8 cellular contexts compared by ENCODE assay signal in genomic region chr10:112985701-112986510, GRCh38. TPM values are rescaled to one million over a fixed set of nuclear protein-coding genes. Genes with fewer than 3 reads are reported as not detected.
DNase-seq lines count a peak whose midpoint lies in the region; ATAC-seq and TF ChIP-seq lines count a peak whose summit lies in the region.

No MANE protein-coding gene starts in this region.

- H3K36me3 ChIP-seq in DND-41 (ENCODE audit: insufficient read depth, low read length), result no peaks in the 10 kb centered on the region

- in situ Hi-C loops in astrocyte of the spinal cord (cut with HindIII; ENCODE audit: low sequenced_read_pairs), result no loop called here

- TF ChIP-seq CTCF in DND-41 (IDR thresholded peaks at IDR 0.05; ENCODE audit: borderline replicate concordance, extremely low read depth, low read length, poor library complexity, severe bottlenecking) (no peak), HL-60 (IDR thresholded peaks at IDR 0.05; ENCODE audit: insufficient read depth, low read length) (no peak), astrocyte of the spinal cord (IDR thresholded peaks at IDR 0.05; ENCODE audit: low read depth, low read length) (no peak), natural killer cell (IDR thresholded peaks at IDR 0.05) (no peak)

- H3K27me3 ChIP-seq in DND-41 (ENCODE audit: insufficient read depth, low read length, poor library complexity) (no peaks in the 10 kb centered on the region), HL-60 (ENCODE audit: insufficient read depth, poor library complexity, severe bottlenecking) (peaks cover 2% of the 10 kb centered on the region)

- intact Hi-C loops in natural killer cell (cut with micrococcal nuclease), result no loop called here

- no peak overlapping the region for H2AFZ ChIP-seq in DND-41 (ENCODE audit: low read depth, low read length)

- peaks cover 77% of the 10 kb centered on the region for H3K79me2 ChIP-seq in DND-41 (ENCODE audit: insufficient read depth, low read length)

- H4K20me1 ChIP-seq in DND-41 (ENCODE audit: insufficient read depth, low read length), result peaks cover 83% of the 10 kb centered on the region

- no peak overlapping the region for H3K4me3 Mint-ChIP-seq in natural killer cell

- H3K4me2 ChIP-seq in DND-41 (ENCODE audit: insufficient read depth, low read length), result no peak overlapping the region

- H3K9me3 ChIP-seq in DND-41 (ENCODE audit: insufficient read depth, low read length, severe bottlenecking), result no peaks in the 10 kb centered on the region

- no peak overlapping the region for H3K9ac ChIP-seq in DND-41 (ENCODE audit: low read depth, low read length)

- H3K9me3 Mint-ChIP-seq in natural killer cell, result no peaks in the 10 kb centered on the region

- peak; percentile 25 for DNase-seq in DND-41
- DNase-seq in HL-60 (ENCODE audit: low read depth in 1 of 2, low spot score in 1 of 2), result peak; percentile 42 to 80
- DNase-seq in astrocyte of the spinal cord (ENCODE audit: low read depth, low spot score), result peak; percentile 81
- no peak for DNase-seq in natural killer cell
- DNase-seq in NCI-H2227 (lab: John Stamatoyannopoulos, UW; ENCODE audit: unreplicated experiment), result no peak

- H3K27ac ChIP-seq in DND-41 (ENCODE audit: low read length) (peak overlapping the region; percentile 40), HL-60 (replicated peaks) (no peak overlapping the region)

- no peaks in the 10 kb centered on the region for H3K36me3 Mint-ChIP-seq in natural killer cell

- peaks cover 25% of the 10 kb centered on the region for H3K4me1 ChIP-seq in DND-41 (ENCODE audit: insufficient read depth, low read length)

- H3K4me3 ChIP-seq in DND-41 (ENCODE audit: low read depth in 1 of 2, low read length in 2 of 2) (no peak overlapping the region), HL-60 (replicated peaks; ENCODE audit: insufficient read depth, low read length) (no peak overlapping the region), astrocyte of the spinal cord (ENCODE audit: low read depth, low read length) (no peak overlapping the region)

- peak overlapping the region in 1 of 2 donors; percentile 17 for H3K27ac Mint-ChIP-seq in natural killer cell

- ATAC-seq in DND-41 (ENCODE audit: insufficient read depth, low read depth) (peak; percentile 77), natural killer cell (peak; percentile 25 to 50 (median 34)), HG02571 (IDR thresholded peaks at IDR 0.05; ENCODE audit: unreplicated experiment) (no peak), HG02981 (IDR thresholded peaks at IDR 0.05; ENCODE audit: unreplicated experiment) (no peak), GM21390 (IDR thresholded peaks at IDR 0.05; ENCODE audit: unreplicated experiment) (no peak)

- H3K27me3 Mint-ChIP-seq in natural killer cell (ENCODE audit: low read depth in 2 of 2), result peaks cover 25 to 51% of the 10 kb centered on the region in 2 donors

- peaks cover 35 to 37% of the 10 kb centered on the region in 2 donors for H3K4me1 Mint-ChIP-seq in natural killer cell

RNA-seq across cellular contexts. Expression of gene TCF7L2, which starts 35.9 kb away (rescaled TPM):
- total RNA-seq in natural killer cell, result 10 to 100 TPM; 10.4 to 32.7 (median 15.3) TPM

Comparison
In these comparisons a context has a peak if more than half of its experiments do, and no peak if none do; other contexts are left out.
1. ATAC-seq: peak in DND-41 (single experiment) and natural killer cell (3 of 3); none in HG02571 (single experiment), HG02981 (single experiment) and GM21390 (single experiment).
2. DNase-seq: peak in DND-41 (single experiment), HL-60 (2 of 2) and astrocyte of the spinal cord (single experiment); none in natural killer cell (single experiment) and NCI-H2227 (single experiment).